29 cellular contexts compared by ENCODE assay signal in genomic region chr1:3274972-3275371, GRCh38.
A peak's percentile ranks its signal among the peaks of the same experiment; 100 is the strongest.
DNase-seq lines count a peak whose midpoint lies in the region; FAIRE-seq and TF ChIP-seq lines count a peak whose summit lies in the region.
"Had no signal": no experiment of that assay in that cellular context is flagged by ENCODE, and none has a peak within 500 bp of the region (broad histone marks: within the 10 kb centered on the region; RNA-seq: fewer than 3 reads in every experiment).

No MANE protein-coding gene starts in this region.

- H3K4me1 ChIP-seq in H1 (replicated peaks in 1 of 4; ENCODE audit: control insufficient read depth in 3 of 4, insufficient read depth in 4 of 4, low read length in 3 of 4): no peaks in the 10 kb centered on the region
- no peaks in the 10 kb centered on the region for H3K4me1 ChIP-seq in small intestine (ENCODE audit: control insufficient read depth in 2 of 2, insufficient read depth in 1 of 2, low read depth in 1 of 2, low read length in 1 of 2)
- H3K4me1 ChIP-seq: breast epithelium, Caco-2, HAP-1, upper lobe of right lung had no signal

- no peak overlapping the region for H3K27ac ChIP-seq in H1 (ENCODE audit: low read depth, low read length)
- peak overlapping the region in 1 of 2 donors; percentile 50 for H3K27ac ChIP-seq in small intestine (ENCODE audit: low read depth in 1 of 2, low read length in 1 of 2)
- H3K27ac ChIP-seq: breast epithelium, epithelial cell of prostate, upper lobe of right lung had no signal

- no peak overlapping the region for H2AFZ ChIP-seq in H1 (ENCODE audit: low read length)

- no peak for TF ChIP-seq EP300 in H1 (IDR thresholded peaks at IDR 0.05; ENCODE audit: borderline replicate concordance in 1 of 2, low read depth in 2 of 2, low read length in 2 of 2)

- WGBS in H1 (ENCODE audit: extremely low coverage in 1 of 2, insufficient coverage in 1 of 2, insufficient read length in 1 of 2, insufficient replicate concordance in 2 of 2, low coverage in 1 of 2, low lambda C conversion rate in 2 of 2, missing lambda C conversion rate in 1 of 2), 2 experiments: 79% methylated on average over 12 of the region's 12 CpGs; no CpG with 5 or more reads in 1 of the 2 experiments
- 25 to 67% (median 41%) methylated on average over 12 of the region's 12 CpGs for WGBS in small intestine, 3 donors

- H2BK5ac ChIP-seq in H1 (ENCODE audit: low read depth, low read length): no peak overlapping the region

- peaks cover 5% of the 10 kb centered on the region; the same call in 1 of the 2 replicates for H3K36me3 Mint-ChIP-seq in HFFc6 (ENCODE audit: low read depth)
- H3K36me3 Mint-ChIP-seq: activated CD4-positive, alpha-beta memory T cell treated with anti-CD3 and anti-CD28 coated beads for 36 hours; immature natural killer cell; memory B cell; stimulated activated effector memory CD8-positive, alpha-beta T cell treated with anti-CD3 and anti-CD28 coated beads, Interleukin-12 subunit alpha, Interleukin-12 subunit beta, amount 100 ng/mL, for 72 hours had no signal

- no peaks in the 10 kb centered on the region for H3K4me1 Mint-ChIP-seq in HFFc6 (ENCODE audit: low read depth)
- H3K4me1 Mint-ChIP-seq: immature natural killer cell; memory B cell; stimulated activated effector memory CD8-positive, alpha-beta T cell treated with anti-CD3 and anti-CD28 coated beads, Interleukin-12 subunit alpha, Interleukin-12 subunit beta, amount 100 ng/mL, for 72 hours had no signal

- no peak for TF ChIP-seq POLR2A in H1 (IDR thresholded peaks at IDR 0.05; ENCODE audit: control extremely low read depth in 1 of 2, low read depth in 2 of 2, low read length in 2 of 2)

- H4K8ac ChIP-seq in H1 (ENCODE audit: extremely low read depth, insufficient read depth, low read length): peak overlapping the region; percentile 64; the same call in 1 of the 2 replicates

- FAIRE-seq in H1 (lab: Jason Lieb, UNC) (no peak), small intestine (lab: Jason Lieb, UNC) (no peak)

- no peak overlapping the region for H4K91ac ChIP-seq in H1 (replicated peaks; ENCODE audit: insufficient read length, low read length)

- peak; percentile 27 for DNase-seq in NCI-H1092 treated with DMSO at 0.1 percent for 48 hours (lab: John Stamatoyannopoulos, UW)
- no peak for DNase-seq in NCI-H1092 (lab: John Stamatoyannopoulos, UW)
- DNase-seq in NCI-H69 (lab: John Stamatoyannopoulos, UW): peak; percentile 42
- no peak for DNase-seq in H1 (ENCODE audit: low read depth in 1 of 2, low spot score in 2 of 2)
- DNase-seq in small intestine: peak; percentile 51
- no peak for DNase-seq in NK-92 treated with Interleukin-12 subunit alpha and Interleukin-12 subunit beta, amount 100 ng/mL, for 24 hours (lab: John Stamatoyannopoulos, UW)
- DNase-seq in HFFc6: no peak
- DNase-seq in activated effector memory CD4-positive, alpha-beta T cell treated with anti-CD3 and anti-CD28 coated beads, Interleukin-2, amount 50 U/mL, for 16 hours: no peak
- DNase-seq: 8988T; activated CD4-positive, alpha-beta memory T cell treated with anti-CD3 and anti-CD28 coated beads for 36 hours; activated naive CD4-positive, alpha-beta T cell treated with Interleukin-2 at 50 U/mL for 16 hours; Caco-2; DND-41; effector CD8-positive, alpha-beta T cell; GF-D8; immature natural killer cell; Kasumi-1; left colon; NCI-H1694 treated with DMSO at 0.1 percent for 48 hours; NCI-H446 treated with DMSO at 0.1 percent for 48 hours; stimulated activated CD4-positive, alpha-beta T cell treated with anti-CD3 and anti-CD28 coated beads, Interleukin-15, amount 100 ng/mL, for 24 hours; T-helper 2 cell; upper lobe of right lung had no signal

- H2BK15ac ChIP-seq in H1 (ENCODE audit: low read length): no peak overlapping the region

- no peak overlapping the region for H2BK120ac ChIP-seq in H1 (replicated peaks; ENCODE audit: low read depth, low read length)

- H3K4me2 ChIP-seq in H1 (ENCODE audit: insufficient read depth in 1 of 2, low read depth in 2 of 2, low read length in 2 of 2): no peak overlapping the region

- H3K27me3 Mint-ChIP-seq in HFFc6 (ENCODE audit: insufficient read depth): peaks cover 30% of the 10 kb centered on the region
- H3K27me3 Mint-ChIP-seq: activated CD4-positive, alpha-beta memory T cell treated with anti-CD3 and anti-CD28 coated beads for 36 hours had no signal

- no peaks in the 10 kb centered on the region for H3K79me2 ChIP-seq in H1 (ENCODE audit: control insufficient read depth in 1 of 2, insufficient read depth in 2 of 2, low read length in 2 of 2)

- no peak overlapping the region for H2BK12ac ChIP-seq in H1 (ENCODE audit: low read depth, low read length)

- no peak overlapping the region for H3K4me3 ChIP-seq in H1 (ENCODE audit: extremely low read depth in 1 of 4, insufficient read depth in 2 of 4, low read depth in 3 of 4, low read length in 4 of 4)
- no peak overlapping the region for H3K4me3 ChIP-seq in small intestine (ENCODE audit: low read depth in 1 of 2, low read length in 2 of 2)
- H3K4me3 ChIP-seq: breast epithelium, HAP-1, upper lobe of right lung had no signal

- no peak overlapping the region for H3K18ac ChIP-seq in H1 (ENCODE audit: extremely low read depth, low read length)

- CTCF ChIA-PET in H1 (lab: Charles Lee; ENCODE audit: partially characterized antibody): no interaction called here

- H3K14ac ChIP-seq in H1 (ENCODE audit: insufficient read length): no peak overlapping the region

- H2BK20ac ChIP-seq in H1 (ENCODE audit: low read length): no peak overlapping the region

- no peak overlapping the region for H2AK5ac ChIP-seq in H1 (ENCODE audit: low read depth, low read length)

- H3K56ac ChIP-seq in H1 (replicated peaks; ENCODE audit: insufficient read length, low read depth, low read length): no peak overlapping the region

- TF ChIP-seq CTCF in H1 (IDR thresholded peaks at IDR 0.05; ENCODE audit: control extremely low read depth in 1 of 3, insufficient read depth in 1 of 3, low read depth in 1 of 3, low read length in 3 of 3) (no peak), HFFc6 (IDR thresholded peaks at IDR 0.05) (no peak)

- H3K23ac ChIP-seq in H1 (ENCODE audit: insufficient read length): no peak overlapping the region

- H3K79me1 ChIP-seq in H1 (ENCODE audit: low read depth, low read length): no peaks in the 10 kb centered on the region

- POLR2A ChIA-PET in H1 (lab: Charles Lee; ENCODE audit: partially characterized antibody): no interaction called here

- H3K23me2 ChIP-seq in H1 (ENCODE audit: low read depth, low read length): no peaks in the 10 kb centered on the region; the same call in 1 of the 2 replicates

- H3K36me3 ChIP-seq in H1 (ENCODE audit: control insufficient read depth in 2 of 4, insufficient read depth in 4 of 4, low read length in 3 of 4) (no peaks in the 10 kb centered on the region), small intestine (ENCODE audit: control insufficient read depth in 2 of 2, insufficient read depth in 2 of 2, low read length in 2 of 2) (no peaks in the 10 kb centered on the region)
- H3K36me3 ChIP-seq: breast epithelium, HAP-1, upper lobe of right lung had no signal

- H3K27me3 ChIP-seq in H1 (replicated peaks in 1 of 4; ENCODE audit: control insufficient read depth in 3 of 4, extremely low read depth in 1 of 4, insufficient read depth in 3 of 4, low read length in 3 of 4) (no peaks in the 10 kb centered on the region; a peak in 2 of 7 replicates), small intestine (ENCODE audit: control insufficient read depth in 2 of 2, insufficient read depth in 2 of 2, low read length in 2 of 2) (no peaks in the 10 kb centered on the region)
- H3K27me3 ChIP-seq: upper lobe of right lung had no signal

- H3K27ac Mint-ChIP-seq in HFFc6: no peak overlapping the region
- H3K27ac Mint-ChIP-seq: activated CD4-positive, alpha-beta memory T cell treated with anti-CD3 and anti-CD28 coated beads for 36 hours; immature natural killer cell; memory B cell; stimulated activated effector memory CD8-positive, alpha-beta T cell treated with anti-CD3 and anti-CD28 coated beads, Interleukin-12 subunit alpha, Interleukin-12 subunit beta, amount 100 ng/mL, for 72 hours had no signal

- TF ChIP-seq RAD21 in H1 (IDR thresholded peaks at IDR 0.05 in 1 of 2, conservative IDR thresholded peaks at IDR 0.05 in 1 of 2; ENCODE audit: low read depth in 2 of 2, low read length in 2 of 2): no peak

- peaks cover 0 to 2% of the 10 kb centered on the region in 2 experiments for H4K20me1 ChIP-seq in H1 (replicated peaks in 1 of 2; ENCODE audit: control insufficient read depth in 1 of 2, insufficient read depth in 2 of 2, low read length in 2 of 2)

- H3K9ac ChIP-seq in H1 (replicated peaks in 1 of 4; ENCODE audit: extremely low read depth in 1 of 4, low read depth in 3 of 4, low read length in 3 of 4): no peak overlapping the region

- H3K9me3 ChIP-seq in H1 (ENCODE audit: insufficient read depth in 2 of 2, low read depth in 1 of 2, low read length in 1 of 2): no peaks in the 10 kb centered on the region; a peak in 1 of 4 replicates
- H3K9me3 ChIP-seq in small intestine (ENCODE audit: control insufficient read depth, low read depth): no peaks in the 10 kb centered on the region
- H3K9me3 ChIP-seq: breast epithelium, Caco-2, HAP-1, upper lobe of right lung had no signal

- peaks cover 7% of the 10 kb centered on the region; the same call in 1 of the 2 replicates for H3K9me3 Mint-ChIP-seq in HFFc6
- H3K9me3 Mint-ChIP-seq: activated CD4-positive, alpha-beta memory T cell treated with anti-CD3 and anti-CD28 coated beads for 36 hours; immature natural killer cell; neural crest cell; stimulated activated effector memory CD8-positive, alpha-beta T cell treated with anti-CD3 and anti-CD28 coated beads, Interleukin-12 subunit alpha, Interleukin-12 subunit beta, amount 100 ng/mL, for 72 hours had no signal

- H4K5ac ChIP-seq in H1 (ENCODE audit: insufficient read length, low read depth, low read length): no peak overlapping the region

- H3K4ac ChIP-seq in H1 (replicated peaks; ENCODE audit: insufficient read length, low read depth, low read length): no peak overlapping the region

- no peak overlapping the region for H3K4me3 Mint-ChIP-seq in HFFc6
- H3K4me3 Mint-ChIP-seq: activated CD4-positive, alpha-beta memory T cell treated with anti-CD3 and anti-CD28 coated beads for 36 hours; immature natural killer cell; memory B cell; neural crest cell; stimulated activated effector memory CD8-positive, alpha-beta T cell treated with anti-CD3 and anti-CD28 coated beads, Interleukin-12 subunit alpha, Interleukin-12 subunit beta, amount 100 ng/mL, for 72 hours had no signal

TF ChIP-seq in H1, 55 proteins besides CTCF, POLR2A, EP300 and RAD21:
- TF ChIP-seq NRF1 (IDR thresholded peaks at IDR 0.05; ENCODE audit: low read depth, low read length): no peak
- TF ChIP-seq EGR1 (IDR thresholded peaks at IDR 0.05; ENCODE audit: borderline replicate concordance, low read depth, low read length): no peak
- TF ChIP-seq EZH2 (IDR thresholded peaks at IDR 0.05; ENCODE audit: low read depth, low read length, severe bottlenecking): no peak

Comparison
In these comparisons a context has a peak if more than half of its experiments do, and no peak if none do; other contexts are left out.
1. DNase-seq: peak in NCI-H1092 treated with DMSO at 0.1 percent for 48 hours (single experiment), NCI-H69 (single experiment) and small intestine (single experiment); none in NCI-H1092 (single experiment), H1 (0 of 2), NK-92 treated with Interleukin-12 subunit alpha and Interleukin-12 subunit beta, amount 100 ng/mL, for 24 hours (single experiment), HFFc6 (single experiment) and activated effector memory CD4-positive, alpha-beta T cell treated with anti-CD3 and anti-CD28 coated beads, Interleukin-2, amount 50 U/mL, for 16 hours (single experiment).